In the genomic region with DNA sequence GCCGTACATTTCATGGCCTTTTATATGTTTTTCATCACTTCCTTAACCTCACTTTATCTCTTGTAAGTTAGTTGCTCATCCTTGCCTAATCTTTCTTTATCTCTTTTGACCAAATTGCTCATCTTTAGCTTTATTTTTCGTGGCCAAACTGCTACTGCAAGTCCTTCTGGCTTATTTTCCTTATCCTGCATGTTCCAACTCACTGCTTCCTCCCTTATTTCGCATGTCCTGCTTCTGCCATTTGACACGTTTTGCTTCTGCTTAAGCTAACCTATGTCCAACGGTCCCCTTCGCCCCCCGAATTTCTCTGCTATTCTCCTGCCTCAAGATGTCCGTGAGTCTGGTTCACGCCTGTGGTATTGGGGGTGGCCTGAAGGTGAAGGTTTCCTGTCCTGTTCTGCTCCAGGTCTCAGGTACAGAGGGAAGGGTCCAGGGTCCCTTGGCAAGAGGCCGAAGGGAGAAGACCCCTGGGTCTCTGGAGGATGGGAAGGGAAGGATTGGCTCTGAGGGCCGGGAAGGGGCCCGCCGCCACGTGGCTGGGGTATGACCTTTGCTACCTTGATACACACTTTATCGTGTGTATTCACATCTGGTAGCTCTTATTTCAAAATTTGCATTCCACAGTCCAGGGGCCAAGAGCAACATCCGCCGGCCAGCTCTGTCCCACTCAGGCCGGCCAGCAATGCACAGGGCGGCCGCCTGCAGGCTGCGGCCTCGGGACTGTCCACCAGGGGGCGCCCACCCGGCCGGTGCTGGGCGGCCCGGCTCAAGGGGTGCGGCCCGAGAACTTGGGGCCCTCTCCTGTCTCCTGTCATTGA, we compare ENCODE assay signal across 10 cellular contexts. TPM values are rescaled to one million over a fixed set of nuclear protein-coding genes. Genes with fewer than 3 reads are reported as not detected.
DNase-seq lines count a peak whose midpoint lies in the region; ATAC-seq, FAIRE-seq and TF ChIP-seq lines count a peak whose summit lies in the region.
"Had no signal": no experiment of that assay in that cellular context is flagged by ENCODE, and none has a peak within 500 bp of the region (broad histone marks: within the 10 kb centered on the region; RNA-seq: fewer than 3 reads in every experiment).

No MANE protein-coding gene starts in this region.

- no peaks in the 10 kb centered on the region for H4K20me1 ChIP-seq in keratinocyte (ENCODE audit: control insufficient read depth, extremely low read depth, insufficient read depth, low read length)

- FAIRE-seq in keratinocyte (lab: Jason Lieb, UNC), result no peak

- no peaks in the 10 kb centered on the region for H3K9me3 ChIP-seq in keratinocyte (ENCODE audit: control insufficient read depth, low read depth, low read length)
- H3K9me3 ChIP-seq: SJSA1 had no signal

- H3K9me1 ChIP-seq in keratinocyte (ENCODE audit: control insufficient read depth, extremely low read depth, insufficient read depth, low read length), result no peaks in the 10 kb centered on the region

- ATAC-seq in HG03064 (IDR thresholded peaks at IDR 0.05; ENCODE audit: low read depth, unreplicated experiment), result peak; percentile 67

- peak overlapping the region; percentile 59 for H2AFZ ChIP-seq in keratinocyte (ENCODE audit: control insufficient read depth, low read length)

- no peaks in the 10 kb centered on the region for H3K79me2 ChIP-seq in keratinocyte (ENCODE audit: control insufficient read depth, insufficient read depth, low read length)

- H3K9ac ChIP-seq in keratinocyte (ENCODE audit: control insufficient read depth, extremely low read depth, insufficient read depth, low read length), result no peak overlapping the region

- H3K4me1 ChIP-seq in keratinocyte (ENCODE audit: control insufficient read depth, extremely low read depth, insufficient read depth, low read length), result peaks cover 3% of the 10 kb centered on the region

- DNase-seq in ELF-1 (ENCODE audit: low read depth, low spot score), result peak; percentile 66
- DNase-seq in T-helper 22 cell (ENCODE audit: low read depth), result peak; percentile 29
- DNase-seq in astrocyte of the cerebellum (ENCODE audit: low read depth), result no peak
- no peak for DNase-seq in keratinocyte (ENCODE audit: low read depth, low spot score)
- DNase-seq in stimulated activated CD4-positive, alpha-beta T cell treated with anti-CD3 and anti-CD28 coated beads, Interleukin-2, amount 100 ng/mL, for 4 hours (ENCODE audit: low read depth), result peak; percentile 44
- no peak for DNase-seq in NCI-H1048 (lab: John Stamatoyannopoulos, UW)
- DNase-seq in GOT3 (lab: John Stamatoyannopoulos, UW), result no peak

- H3K4me3 ChIP-seq in astrocyte of the cerebellum (ENCODE audit: low read depth, low read length) (no peak overlapping the region), keratinocyte (ENCODE audit: control insufficient read depth in 2 of 3, extremely low read depth in 1 of 3, insufficient read depth in 2 of 3, low read depth in 1 of 3, low read length in 3 of 3) (no peak overlapping the region)
- H3K4me3 ChIP-seq: SJSA1 had no signal

- in situ Hi-C loops in astrocyte of the cerebellum (cut with HindIII; ENCODE audit: low sequenced_read_pairs), result no loop called here

- no peak overlapping the region for H3K27ac ChIP-seq in keratinocyte (ENCODE audit: control insufficient read depth, insufficient read depth, low read length)
- H3K27ac ChIP-seq: SJSA1 had no signal

- H3K4me2 ChIP-seq in keratinocyte (ENCODE audit: control insufficient read depth, extremely low read depth, insufficient read depth, low read depth, low read length), result no peak overlapping the region

- TF ChIP-seq CTCF in astrocyte of the cerebellum (IDR thresholded peaks at IDR 0.05; ENCODE audit: low read depth, low read length, missing control alignments) (peak; percentile 99), keratinocyte (optimal IDR thresholded peaks at IDR 0.05 in 1 of 3, IDR thresholded peaks at IDR 0.05 in 1 of 3, conservative IDR thresholded peaks at IDR 0.05 in 1 of 3; ENCODE audit: extremely low read depth in 1 of 3, insufficient read depth in 2 of 3, low read length in 3 of 3) (peak; percentile 75 to 97 (median 88))

- no peaks in the 10 kb centered on the region for H3K27me3 ChIP-seq in keratinocyte (ENCODE audit: control insufficient read depth, extremely low read depth, insufficient read depth, low read length)
- H3K27me3 ChIP-seq: SJSA1 had no signal

- dilution Hi-C loops in keratinocyte (cut with MboI; ENCODE audit: extremely low pct_ligation_motif_present, low sequenced_read_pairs), result no loop called here

- H3K36me3 ChIP-seq in keratinocyte (ENCODE audit: control insufficient read depth in 2 of 2, extremely low read depth in 1 of 2, insufficient read depth in 2 of 2, low read length in 2 of 2), result no peaks in the 10 kb centered on the region
- H3K36me3 ChIP-seq: SJSA1 had no signal

RNA-seq across cellular contexts. Expression of gene C19orf85, which starts 2.9 kb away (rescaled TPM):
- polyA plus RNA-seq in keratinocyte, result not detected in 3 replicates
- polyA plus RNA-seq in keratinocyte (2011; ENCODE audit: low read depth), result not detected
- polyA plus RNA-seq in keratinocyte (2011; cell fraction: cytosol; rRNA removed), result not detected in 2 replicates
- 0.11 TPM in 1 of 2 replicates, not detected in the other for polyA plus RNA-seq in keratinocyte (2011; cell fraction: nucleus; rRNA removed)
- polyA plus RNA-seq in keratinocyte (2012; ENCODE audit: low replicate concordance), result not detected in 2 replicates
- polyA minus RNA-seq in keratinocyte, result not detected in 3 replicates
- not detected for polyA minus RNA-seq in keratinocyte (2011; cell fraction: cytosol; rRNA and poly(A)+ RNA removed)
- polyA minus RNA-seq in keratinocyte (2011; cell fraction: nucleus; rRNA and poly(A)+ RNA removed), result not detected in 2 replicates
- polyA plus RNA-seq: thymus had no signal

RNA-seq across cellular contexts. Expression of gene ISOC2, which starts 6.0 kb away (rescaled TPM):
- polyA plus RNA-seq in keratinocyte, result 24.5 to 37.7 TPM (median 34.7 TPM) in 3 replicates
- polyA plus RNA-seq in keratinocyte (2011; ENCODE audit: low read depth), result 3.6 TPM
- polyA plus RNA-seq in keratinocyte (2011; cell fraction: cytosol; rRNA removed), result 19.0 and 53.3 TPM in 2 replicates
- polyA plus RNA-seq in keratinocyte (2011; cell fraction: nucleus; rRNA removed), result 13.6 and 19.3 TPM in 2 replicates
- 19.2 and 57.8 TPM in 2 replicates for polyA plus RNA-seq in keratinocyte (2012; ENCODE audit: low replicate concordance)
- polyA minus RNA-seq in keratinocyte, result 10.9 to 29.3 TPM (median 12.3 TPM) in 3 replicates
- 56.0 TPM for polyA minus RNA-seq in keratinocyte (2011; cell fraction: cytosol; rRNA and poly(A)+ RNA removed)
- 15.2 and 17.7 TPM in 2 replicates for polyA minus RNA-seq in keratinocyte (2011; cell fraction: nucleus; rRNA and poly(A)+ RNA removed)

RNA-seq across cellular contexts. Expression of gene ZNF628, which starts 9.0 kb away (rescaled TPM):
- polyA plus RNA-seq in keratinocyte, result 0.22 to 1.5 TPM (median 0.39 TPM) in 3 replicates
- polyA plus RNA-seq in keratinocyte (2011; ENCODE audit: low read depth), result 0.72 TPM
- polyA plus RNA-seq in keratinocyte (2011; cell fraction: cytosol; rRNA removed), result 0.29 and 1.6 TPM in 2 replicates
- polyA plus RNA-seq in keratinocyte (2011; cell fraction: nucleus; rRNA removed), result 1.5 and 2.0 TPM in 2 replicates
- polyA plus RNA-seq in keratinocyte (2012; ENCODE audit: low replicate concordance), result 1.9 and 5.8 TPM in 2 replicates
- 0.19 to 1.6 TPM (median 0.23 TPM) in 3 replicates for polyA minus RNA-seq in keratinocyte
- polyA minus RNA-seq in keratinocyte (2011; cell fraction: cytosol; rRNA and poly(A)+ RNA removed), result 7.1 TPM
- 3.0 and 3.1 TPM in 2 replicates for polyA minus RNA-seq in keratinocyte (2011; cell fraction: nucleus; rRNA and poly(A)+ RNA removed)

RNA-seq across cellular contexts. Expression of gene NAT14, which starts 17.5 kb away (rescaled TPM):
- polyA plus RNA-seq in keratinocyte, result 11.0 to 12.5 TPM (median 11.9 TPM) in 3 replicates
- polyA plus RNA-seq in keratinocyte (2011; ENCODE audit: low read depth), result 0.66 TPM
- 7.2 and 15.0 TPM in 2 replicates for polyA plus RNA-seq in keratinocyte (2011; cell fraction: cytosol; rRNA removed)
- polyA plus RNA-seq in keratinocyte (2011; cell fraction: nucleus; rRNA removed), result 21.8 and 24.6 TPM in 2 replicates
- polyA plus RNA-seq in keratinocyte (2012; ENCODE audit: low replicate concordance), result 6.8 and 20.9 TPM in 2 replicates
- 2.2 to 14.3 TPM (median 2.7 TPM) in 3 replicates for polyA minus RNA-seq in keratinocyte
- 6.7 TPM for polyA minus RNA-seq in keratinocyte (2011; cell fraction: cytosol; rRNA and poly(A)+ RNA removed)
- polyA minus RNA-seq in keratinocyte (2011; cell fraction: nucleus; rRNA and poly(A)+ RNA removed), result 2.6 and 3.3 TPM in 2 replicates

RNA-seq across cellular contexts. Expression of gene SSC5D, which starts 20.8 kb away (rescaled TPM):
- not detected in 3 replicates for polyA plus RNA-seq in keratinocyte
- polyA plus RNA-seq in keratinocyte (2011; ENCODE audit: low read depth), result not detected
- 0.01 TPM in 1 of 2 replicates, not detected in the other for polyA plus RNA-seq in keratinocyte (2011; cell fraction: cytosol; rRNA removed)
- 0.09 and 0.10 TPM in 2 replicates for polyA plus RNA-seq in keratinocyte (2011; cell fraction: nucleus; rRNA removed)
- 0.03 TPM in 1 of 2 replicates, not detected in the other for polyA plus RNA-seq in keratinocyte (2012; ENCODE audit: low replicate concordance)
- not detected in 3 replicates for polyA minus RNA-seq in keratinocyte
- polyA minus RNA-seq in keratinocyte (2011; cell fraction: cytosol; rRNA and poly(A)+ RNA removed), result not detected
- not detected in 2 replicates for polyA minus RNA-seq in keratinocyte (2011; cell fraction: nucleus; rRNA and poly(A)+ RNA removed)

Comparison
In these comparisons a context has a peak if more than half of its experiments do, and no peak if none do; other contexts are left out.
1. DNase-seq: peak in ELF-1 (single experiment), T-helper 22 cell (single experiment) and stimulated activated CD4-positive, alpha-beta T cell treated with anti-CD3 and anti-CD28 coated beads, Interleukin-2, amount 100 ng/mL, for 4 hours (single experiment); none in astrocyte of the cerebellum (single experiment), keratinocyte (single experiment), NCI-H1048 (single experiment) and GOT3 (single experiment).